2 cellular contexts compared by ENCODE assay signal in genomic region chr16:87342504-87342903, GRCh38.
TF ChIP-seq lines count a peak whose summit lies in the region.

No MANE protein-coding gene starts in this region.

TF ChIP-seq in HepG2, 621 proteins besides CTCF, POLR2A, EP300 and RAD21:
- TF ChIP-seq AGO2 (optimal IDR thresholded peaks at IDR 0.05; ENCODE audit: low read depth, low read length) = peak; percentile 88
- TF ChIP-seq MXI1 (IDR thresholded peaks at IDR 0.05; ENCODE audit: borderline replicate concordance, low read depth, low read length) = no peak
- TF ChIP-seq RXRA (CRISPR knock-in tag; IDR thresholded peaks at IDR 0.05) = 0 out of 2 replicates have a peak, but pooled peaks have one; percentile 10
- TF ChIP-seq ZNF3 (CRISPR knock-in tag; IDR thresholded peaks at IDR 0.05) = no peak
- TF ChIP-seq MYC (CRISPR knock-in tag; IDR thresholded peaks at IDR 0.05; ENCODE audit: borderline replicate concordance) = 0 out of 2 replicates have a peak, but pooled peaks have one; percentile 25
- TF ChIP-seq THAP7 (CRISPR knock-in tag; IDR thresholded peaks at IDR 0.05) = no peak

TF ChIP-seq in GM12891, 5 proteins besides CTCF, POLR2A, EP300 and RAD21:
- TF ChIP-seq PAX5 (IDR thresholded peaks at IDR 0.05; ENCODE audit: insufficient read depth, low read length, severe bottlenecking) (no peak), SPI1 (IDR thresholded peaks at IDR 0.05; ENCODE audit: low read depth, low read length) (no peak), TAF1 (IDR thresholded peaks at IDR 0.05; ENCODE audit: low read depth, low read length) (no peak), POLR2AphosphoS5 (IDR thresholded peaks at IDR 0.05; ENCODE audit: low read depth, low read length) (no peak), POU2F2 (IDR thresholded peaks at IDR 0.05; ENCODE audit: low read depth, low read length) (no peak)
